ENCODE assay signal across 18 cellular contexts in genomic region chr2:231318436-231318835, GRCh38.
DNase-seq lines count a peak whose midpoint lies in the region; ATAC-seq and TF ChIP-seq lines count a peak whose summit lies in the region.
"Had no signal": no experiment of that assay in that cellular context is flagged by ENCODE, and none has a peak within 500 bp of the region (broad histone marks: within the 10 kb centered on the region; RNA-seq: fewer than 3 reads in every experiment).

No MANE protein-coding gene starts in this region.

- no peak overlapping the region for H4K8ac ChIP-seq in mesendoderm (ENCODE audit: low read depth, low read length)

- no peaks in the 10 kb centered on the region for H3K36me3 ChIP-seq in cardiac muscle cell
- no peaks in the 10 kb centered on the region for H3K36me3 ChIP-seq in mesendoderm (ENCODE audit: control insufficient read depth, insufficient read depth, low read length)

- H3K4ac ChIP-seq in mesendoderm (ENCODE audit: low read depth, low read length), result no peak overlapping the region

- H3K9me3 ChIP-seq in cardiac muscle cell (ENCODE audit: low read depth), result no peaks in the 10 kb centered on the region
- H3K9me3 ChIP-seq: SK-N-SH had no signal

- peak; percentile 92 for ATAC-seq in Right ventricle myocardium inferior

- H2BK15ac ChIP-seq in mesendoderm (replicated peaks; ENCODE audit: low read depth), result no peak overlapping the region

- H3K4me3 ChIP-seq in cardiac muscle cell (no peak overlapping the region), mesendoderm (ENCODE audit: low read length) (no peak overlapping the region)

- H2BK5ac ChIP-seq in mesendoderm (ENCODE audit: low read length), result no peak overlapping the region

- H3K79me2 ChIP-seq in mesendoderm (ENCODE audit: control insufficient read depth, insufficient read depth, low read length), result no peaks in the 10 kb centered on the region

- H4K5ac ChIP-seq in mesendoderm (ENCODE audit: low read length), result no peak overlapping the region

- H2BK120ac ChIP-seq in mesendoderm (ENCODE audit: low read depth, low read length), result no peak overlapping the region

- WGBS in mesendoderm (ENCODE audit: extremely low coverage, insufficient coverage, low lambda C conversion rate), result no CpG with 5 or more reads among the region's 4 CpGs

- H3K79me1 ChIP-seq in mesendoderm (ENCODE audit: low read length), result no peaks in the 10 kb centered on the region

- no peak overlapping the region for H2AK5ac ChIP-seq in mesendoderm (ENCODE audit: low read length)

- intact Hi-C loops in Right ventricle myocardium inferior (cut with DNase I), result loop anchor here (1.0 kb wide), 1 partner anchor 21 kb away; no protein-coding TSS in a partner anchor
- intact Hi-C loops in cardiac septum (cut with DNase I), result loop anchor here (5.0 kb wide), 1 partner anchor 34 kb away; no protein-coding TSS in a partner anchor

- H3K18ac ChIP-seq in mesendoderm (ENCODE audit: low read length), result no peak overlapping the region

- no peak overlapping the region for H3K23ac ChIP-seq in mesendoderm (ENCODE audit: low read length)

- no peak overlapping the region for H3K56ac ChIP-seq in mesendoderm (ENCODE audit: low read length)

- H3K27ac ChIP-seq in cardiac muscle cell, result peak overlapping the region; percentile 49
- no peak overlapping the region for H3K27ac ChIP-seq in mesendoderm (ENCODE audit: low read depth, low read length)
- H3K27ac ChIP-seq: 22Rv1 had no signal

- DNase-seq in Right ventricle myocardium inferior (ENCODE audit: missing footprints) (no peak), cardiac septum (ENCODE audit: low spot score) (no peak), cardiac muscle cell (ENCODE audit: low read depth in 1 of 2, low spot score in 1 of 2) (peak in 1 of 2 donors; percentile 23), mesendoderm (peak; percentile 27), LoVo (ENCODE audit: low spot score) (no peak)
- DNase-seq in stimulated activated CD4-positive, alpha-beta T cell treated with anti-CD3 and anti-CD28 coated beads, Interleukin-1b, Interleukin-23, amount 100 ng/mL, for 48 hours, result no peak
- no peak for DNase-seq in activated CD4-positive, alpha-beta T cell treated with anti-CD3 and anti-CD28 coated beads, Interleukin-2, amount 50 U/mL, for 48 hours
- no peak for DNase-seq in activated CD4-positive, alpha-beta T cell treated with anti-CD3 and anti-CD28 coated beads for 1 hour
- DNase-seq: CD8-positive, alpha-beta memory T cell; DMS79; HFFc6; MM.1S; NCI-H1092 treated with DMSO at 0.1 percent for 48 hours; NCI-H2107; NCI-H2227 treated with DMSO at 0.1 percent for 48 hours; NCI-H524; SK-N-SH had no signal

- H3K4me2 ChIP-seq in mesendoderm (ENCODE audit: low read length), result no peak overlapping the region
- H3K4me2 ChIP-seq: SK-N-SH had no signal

- no peak overlapping the region for H3K9ac ChIP-seq in mesendoderm (ENCODE audit: low read length)
- H3K9ac ChIP-seq: SK-N-SH had no signal

- H3K4me1 ChIP-seq in cardiac muscle cell (ENCODE audit: low read depth) (peaks cover 14% of the 10 kb centered on the region), mesendoderm (ENCODE audit: control insufficient read depth, low read depth, low read length) (peaks cover 3% of the 10 kb centered on the region)

- no peak for TF ChIP-seq CTCF in cardiac muscle cell (IDR thresholded peaks at IDR 0.05; ENCODE audit: low read depth, low read length)

- H3K27me3 ChIP-seq in cardiac muscle cell (no peaks in the 10 kb centered on the region), mesendoderm (ENCODE audit: insufficient read depth, low read length, poor library complexity) (no peaks in the 10 kb centered on the region)
